Comparison of ENCODE assay signal across 1 cellular context in the genomic region with DNA sequence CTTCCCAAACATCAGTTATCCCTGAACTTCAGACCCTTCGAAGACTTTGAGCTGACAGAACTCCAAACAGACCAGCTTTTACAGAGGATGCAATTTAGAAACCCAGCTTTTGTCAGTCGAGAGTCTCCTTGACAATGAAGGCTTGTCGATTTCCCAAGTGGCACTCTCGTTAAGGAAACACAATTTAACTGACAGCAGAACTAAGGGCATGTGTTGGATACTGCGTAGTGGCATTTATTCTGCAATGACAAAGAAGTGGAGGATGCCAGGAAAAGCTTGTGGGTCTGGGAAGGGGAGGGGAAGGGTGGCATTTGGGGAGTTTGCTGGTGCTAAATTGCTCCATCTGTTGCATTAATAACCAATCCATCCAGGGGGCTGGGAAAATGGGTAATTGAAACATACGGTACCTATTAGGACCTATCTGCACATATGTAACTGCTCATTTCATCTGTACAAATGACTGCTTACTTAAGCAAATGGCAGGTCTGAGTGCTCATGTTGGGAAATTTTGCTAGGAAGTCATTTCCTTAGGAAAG.
TF ChIP-seq lines count a peak whose summit lies in the region.

No MANE protein-coding gene starts in this region.

TF ChIP-seq in WTC11, 78 proteins besides CTCF, POLR2A, EP300 and RAD21 (continued from another document):
- TF ChIP-seq AR (CRISPR knock-in tag; IDR thresholded peaks at IDR 0.05): no peak
